Comparison of ENCODE assay signal across 20 cellular contexts in the genomic region with DNA sequence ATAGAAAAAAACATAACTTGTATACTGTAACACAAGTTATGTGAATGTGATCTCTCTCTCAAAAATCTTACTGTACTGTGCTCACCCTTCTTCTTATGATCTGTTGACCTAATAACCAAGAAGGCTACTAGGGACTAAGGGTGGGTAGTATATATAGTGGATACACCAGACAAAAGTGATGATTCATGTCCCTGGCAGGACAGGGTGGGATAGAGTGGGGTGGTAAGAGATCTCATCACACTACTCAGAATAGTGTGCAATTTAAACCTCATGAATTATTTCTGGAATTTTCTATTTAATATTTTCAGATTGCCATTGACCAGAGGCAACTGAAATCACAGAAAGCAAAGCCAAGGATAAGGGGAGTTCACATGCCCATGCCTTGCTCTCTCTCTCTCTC.
"Had no signal": no experiment of that assay in that cellular context is flagged by ENCODE, and none has a peak within 500 bp of the region (broad histone marks: within the 10 kb centered on the region; RNA-seq: fewer than 3 reads in every experiment).

No MANE protein-coding gene starts in this region.

- DNase-seq: activated CD4-positive, alpha-beta T cell treated with anti-CD3 and anti-CD28 coated beads for 48 hours; activated CD4-positive, alpha-beta T cell treated with anti-CD3 and anti-CD28 coated beads, Interleukin-2, amount 50 U/mL, for 48 hours; activated CD8-positive, alpha-beta memory T cell treated with anti-CD3 and anti-CD28 coated beads for 24 hours; activated gamma-delta T cell; activated naive CD4-positive, alpha-beta T cell treated with anti-CD3 and anti-CD28 coated beads, Interleukin-2, amount 10 ng/mL, durations not matched to agents 7 days and 5 days; amniotic stem cell; effector CD8-positive, alpha-beta T cell; left ventricle myocardium inferior; natural killer cell; occipital lobe; psoas muscle; sigmoid colon; stimulated activated CD4-positive, alpha-beta T cell treated with anti-CD3 and anti-CD28 coated beads, Interleukin-15, amount 100 ng/mL, for 24 hours; stimulated activated naive CD8-positive, alpha-beta T cell treated with anti-CD3 and anti-CD28 coated beads, Interleukin-15, Interleukin-2, amounts not matched to agents 100 U/mL and 50 U/mL, for 24 hours; testis; transverse colon had no signal

- H3K4me3 ChIP-seq: breast epithelium, left ventricle myocardium inferior, lung, neural progenitor cell, psoas muscle, sigmoid colon, testis, transverse colon had no signal

- ATAC-seq: activated CD4-positive, CD25-positive, alpha-beta regulatory T cell treated with anti-CD3 and anti-CD28 coated beads, Interleukin-2, amount 50 U/mL, for 24 hours; natural killer cell; psoas muscle; stimulated activated naive CD8-positive, alpha-beta T cell treated with anti-CD3 and anti-CD28 coated beads, Interleukin-15, Interleukin-2, amounts not matched to agents 100 U/mL and 50 U/mL, for 24 hours had no signal
